In the genomic region with DNA sequence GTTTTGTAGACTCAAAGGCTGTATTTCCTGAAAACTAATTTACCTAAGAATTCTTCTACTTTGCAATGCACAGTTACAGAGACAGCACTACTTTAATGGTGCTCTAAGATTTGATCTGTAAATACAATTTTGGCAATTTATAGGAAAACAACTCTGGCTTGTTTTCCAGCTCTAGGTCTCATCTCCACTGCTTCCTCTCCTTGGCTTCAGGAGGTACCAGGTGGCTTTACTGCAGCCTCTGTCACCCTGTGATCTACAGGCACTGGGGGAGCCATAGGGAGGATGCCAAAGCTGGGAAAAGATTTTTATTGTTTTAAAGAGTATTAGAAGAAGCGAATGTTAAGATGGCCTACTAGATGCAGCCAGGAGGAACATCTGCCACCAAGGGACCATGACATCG, we compare ENCODE assay signal across 34 cellular contexts.
"Had no signal": no experiment of that assay in that cellular context is flagged by ENCODE, and none has a peak within 500 bp of the region (broad histone marks: within the 10 kb centered on the region; RNA-seq: fewer than 3 reads in every experiment).

No MANE protein-coding gene starts in this region.

- DNase-seq: Karpas-422, Kasumi-1, MG63, MM.1S, MV-4-11, NCI-H1048, NCI-H1092, NCI-H1092 treated with DMSO at 0.1 percent for 48 hours, NCI-H1105, NCI-H1105 treated with DMSO at 0.1 percent for 48 hours, NCI-H1417, NCI-H1417 treated with DMSO at 0.1 percent for 48 hours, NCI-H1436, NCI-H1436 treated with DMSO at 0.1 percent for 48 hours, NCI-H146, NCI-H1694, NCI-H1694 treated with DMSO at 0.1 percent for 48 hours, NCI-H187, NCI-H187 treated with DMSO at 0.1 percent for 48 hours, NCI-H1930, NCI-H2029, NCI-H2029 treated with DMSO at 0.1 percent for 48 hours, NCI-H2081, NCI-H2081 treated with DMSO at 0.1 percent for 48 hours, NCI-H2107, NCI-H2171, NCI-H2171 treated with DMSO at 0.1 percent for 48 hours, NCI-H2227 treated with DMSO at 0.1 percent for 48 hours, NCI-H226, NCI-H345, NCI-H446, NCI-H446 treated with DMSO at 0.1 percent for 48 hours, NCI-H510A, NCI-H510A treated with DMSO at 0.1 percent for 48 hours had no signal
